ENCODE assay signal across 32 cellular contexts in the genomic region with DNA sequence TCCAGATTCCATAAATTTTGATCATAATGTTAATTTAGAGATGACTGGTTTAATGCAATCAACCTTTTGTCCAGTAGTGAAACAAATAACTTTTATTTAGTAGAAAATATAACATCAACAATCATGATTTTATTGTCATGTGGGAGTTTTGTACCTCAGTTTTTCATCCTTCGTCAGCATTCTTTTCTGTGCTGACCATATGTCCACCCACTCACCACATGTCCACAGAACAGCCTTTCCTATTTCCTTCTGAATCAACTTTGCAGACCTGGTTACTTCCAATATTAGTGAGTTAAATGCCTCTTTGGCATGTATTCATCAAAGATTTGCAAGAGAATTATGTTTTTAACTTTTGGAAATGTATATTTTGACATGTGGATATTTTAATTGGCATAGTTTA. TPM values are rescaled to one million over a fixed set of nuclear protein-coding genes. Genes with fewer than 3 reads are reported as not detected.
"Had no signal": no experiment of that assay in that cellular context is flagged by ENCODE, and none has a peak within 500 bp of the region (broad histone marks: within the 10 kb centered on the region; RNA-seq: fewer than 3 reads in every experiment).

No MANE protein-coding gene starts in this region.

- H3K36me3 ChIP-seq: brain microvascular endothelial cell, colonic mucosa, WERI-Rb-1 had no signal

- H3K27ac ChIP-seq: brain microvascular endothelial cell, colonic mucosa, WERI-Rb-1 had no signal

- FAIRE-seq: astrocyte, bronchial epithelial cell, frontal cortex had no signal

- ATAC-seq: activated CD4-positive, alpha-beta T cell treated with anti-CD3 and anti-CD28 coated beads for 36 hours; activated CD4-positive, CD25-positive, alpha-beta regulatory T cell treated with anti-CD3 and anti-CD28 coated beads, Interleukin-2, amount 50 U/mL, for 24 hours; activated CD8-positive, alpha-beta memory T cell treated with anti-CD3 and anti-CD28 coated beads, Interleukin-2, amount 10 ng/mL, durations not matched to agents 7 days and 5 days; activated CD8-positive, alpha-beta T cell treated with anti-CD3 and anti-CD28 coated beads, Interleukin-2, amount 10 ng/mL, durations not matched to agents 7 days and 5 days; activated naive CD4-positive, alpha-beta T cell treated with anti-CD3 and anti-CD28 coated beads, Interleukin-2, amount 50 U/mL, for 72 hours; esophagus mucosa; T-helper 17 cell had no signal

- H3K27me3 ChIP-seq: brain microvascular endothelial cell, colonic mucosa had no signal

- H3K4me1 ChIP-seq: colonic mucosa had no signal

- H3K9me3 ChIP-seq: colonic mucosa had no signal

- DNase-seq: activated B cell treated with CpG ODN at 0.5 μM for 24 hours; activated CD4-positive, alpha-beta memory T cell treated with anti-CD3 and anti-CD28 coated beads for 36 hours; activated CD4-positive, alpha-beta T cell treated with anti-CD3 and anti-CD28 coated beads for 36 hours; activated CD4-positive, alpha-beta T cell treated with anti-CD3 and anti-CD28 coated beads, Interleukin-2, amount 10 ng/mL, durations not matched to agents 24 days and 14 days; activated CD8-positive, alpha-beta memory T cell treated with anti-CD3 and anti-CD28 coated beads, Interleukin-2, amount 10 ng/mL, durations not matched to agents 7 days and 5 days; activated CD8-positive, alpha-beta memory T cell treated with anti-CD3 and anti-CD28 coated beads, Interleukin-2, amount 50 U/mL, for 4 hours; activated CD8-positive, alpha-beta T cell treated with anti-CD3 and anti-CD28 coated beads, Interleukin-2, amount 10 ng/mL, durations not matched to agents 7 days and 5 days; activated effector memory CD4-positive, alpha-beta T cell treated with anti-CD3 and anti-CD28 coated beads, Interleukin-2, amount 50 U/mL, for 16 hours; activated naive CD4-positive, alpha-beta T cell; activated naive CD4-positive, alpha-beta T cell treated with anti-CD3 and anti-CD28 coated beads, Interleukin-2, amount 10 ng/mL, durations not matched to agents 7 days and 5 days; activated naive CD8-positive, alpha-beta T cell treated with anti-CD3 and anti-CD28 coated beads, Interleukin-2, amount 10 ng/mL, durations not matched to agents 7 days and 5 days; activated T-cell treated with anti-CD3 and anti-CD28 coated beads, Interleukin-2, amount 50 U/mL, for 1 hour; activated T-cell treated with anti-CD3 and anti-CD28 coated beads, Interleukin-2, amount 50 U/mL, for 48 hours; brain microvascular endothelial cell; colonic mucosa; effector CD8-positive, alpha-beta T cell; head of caudate nucleus; hippocampal formation; T-helper 1 cell; T-helper 17 cell; T1000; WERI-Rb-1 had no signal

- H3K4me3 ChIP-seq: colonic mucosa had no signal

RNA-seq across cellular contexts. Expression of a gene that starts 36.8 kb away (rescaled TPM):
- total RNA-seq: activated B cell treated with CpG ODN at 0.5 μM for 24 hours; activated CD4-positive, alpha-beta memory T cell treated with anti-CD3 and anti-CD28 coated beads for 36 hours; activated CD4-positive, alpha-beta T cell treated with anti-CD3 and anti-CD28 coated beads for 36 hours; activated CD4-positive, alpha-beta T cell treated with anti-CD3 and anti-CD28 coated beads, Interleukin-2, amount 10 ng/mL, durations not matched to agents 24 days and 14 days; activated CD8-positive, alpha-beta memory T cell treated with anti-CD3 and anti-CD28 coated beads for 36 hours; activated CD8-positive, alpha-beta memory T cell treated with anti-CD3 and anti-CD28 coated beads, Interleukin-2, amount 10 ng/mL, durations not matched to agents 7 days and 5 days; activated CD8-positive, alpha-beta T cell treated with anti-CD3 and anti-CD28 coated beads, Interleukin-2, amount 10 ng/mL, durations not matched to agents 7 days and 5 days; activated naive CD4-positive, alpha-beta T cell treated with anti-CD3 and anti-CD28 coated beads, Interleukin-2, amount 50 U/mL, for 72 hours; activated naive CD8-positive, alpha-beta T cell treated with anti-CD3 and anti-CD28 coated beads, Interleukin-2, amount 10 ng/mL, durations not matched to agents 7 days and 5 days; activated T-helper 1 cell treated with anti-CD3 and anti-CD28 coated beads, Interleukin-12 subunit alpha, Interleukin-12 subunit beta, Interleukin-2, Interleukin-4 antibody, amounts not matched to agents 30 ng/mL and 10 ng/mL and 1 ng/mL, durations not matched to agents 14 hours and 24 hours and 36 hours; activated T-helper 2 cell treated with anti-CD3 and anti-CD28 coated beads, Interferon-gamma antibody, Interleukin-2, Interleukin-4, amounts not matched to agents 10 μg/mL and 5 μg/mL and 100 μg/mL, durations not matched to agents 14 hours and 24 hours and 36 hours; dermis microvascular lymphatic vessel endothelial cell; T-helper 17 cell had no signal
